24 cellular contexts compared by ENCODE assay signal in genomic region chr12:39406257-39406656, GRCh38. TPM values are rescaled to one million over a fixed set of nuclear protein-coding genes. Genes with fewer than 3 reads are reported as not detected.
DNase-seq lines count a peak whose midpoint lies in the region; ATAC-seq lines count a peak whose summit lies in the region.
"Had no signal": no experiment of that assay in that cellular context is flagged by ENCODE, and none has a peak within 500 bp of the region (broad histone marks: within the 10 kb centered on the region; RNA-seq: fewer than 3 reads in every experiment).

No MANE protein-coding gene starts in this region.

- no peaks in the 10 kb centered on the region for H3K27me3 Mint-ChIP-seq in activated CD8-positive, alpha-beta memory T cell treated with anti-CD3 and anti-CD28 coated beads, Interleukin-2, amount 10 ng/mL, durations not matched to agents 7 days and 5 days
- H3K27me3 Mint-ChIP-seq: activated naive CD4-positive, alpha-beta T cell treated with anti-CD3 and anti-CD28 coated beads, Interleukin-2, amount 10 ng/mL, durations not matched to agents 7 days and 5 days; B cell; T-cell had no signal

- DNase-seq in activated CD8-positive, alpha-beta memory T cell treated with anti-CD3 and anti-CD28 coated beads, Interleukin-2, amount 10 ng/mL, durations not matched to agents 7 days and 5 days: no peak
- DNase-seq in activated CD8-positive, alpha-beta memory T cell treated with anti-CD3 and anti-CD28 coated beads, Interleukin-2, amount 50 U/mL, for 4 hours: no peak
- DNase-seq in NCI-H446 treated with DMSO at 0.1 percent for 48 hours (lab: John Stamatoyannopoulos, UW): peak; percentile 60
- peak; percentile 32 for DNase-seq in cerebellar cortex (ENCODE audit: low spot score)
- peak; percentile 85 for DNase-seq in pons (ENCODE audit: low spot score)
- DNase-seq in COLO668 (lab: John Stamatoyannopoulos, UW; ENCODE audit: unreplicated experiment): no peak
- DNase-seq in activated naive CD4-positive, alpha-beta T cell treated with Interleukin-2 at 50 U/mL for 16 hours: no peak
- DNase-seq: activated CD4-positive, alpha-beta T cell treated with anti-CD3 and anti-CD28 coated beads for 1 hour; activated CD8-positive, alpha-beta T cell treated with anti-CD3 and anti-CD28 coated beads, Interleukin-2, amount 10 ng/mL, durations not matched to agents 7 days and 5 days; activated naive CD4-positive, alpha-beta T cell treated with anti-CD3 and anti-CD28 coated beads, Interleukin-2, amount 10 ng/mL, durations not matched to agents 7 days and 5 days; amniotic stem cell; CD8-positive, alpha-beta T cell; cortex of kidney; esophagus squamous epithelium; H7; left colon; mesendoderm; NCI-H1105; NCI-H2029 treated with DMSO at 0.1 percent for 48 hours; nucleus accumbens; stimulated activated naive CD4-positive, alpha-beta T cell treated with Interleukin-2 at 50 U/mL for 16 hours; T-cell had no signal

- peaks cover 30% of the 10 kb centered on the region for H3K4me1 Mint-ChIP-seq in activated CD8-positive, alpha-beta memory T cell treated with anti-CD3 and anti-CD28 coated beads, Interleukin-2, amount 10 ng/mL, durations not matched to agents 7 days and 5 days
- H3K4me1 Mint-ChIP-seq: B cell had no signal

- peak overlapping the region; percentile 13 for H3K4me3 Mint-ChIP-seq in activated CD8-positive, alpha-beta memory T cell treated with anti-CD3 and anti-CD28 coated beads, Interleukin-2, amount 10 ng/mL, durations not matched to agents 7 days and 5 days
- H3K4me3 Mint-ChIP-seq: activated CD8-positive, alpha-beta T cell treated with anti-CD3 and anti-CD28 coated beads, Interleukin-2, amount 10 ng/mL, durations not matched to agents 7 days and 5 days; activated naive CD4-positive, alpha-beta T cell treated with anti-CD3 and anti-CD28 coated beads, Interleukin-2, amount 10 ng/mL, durations not matched to agents 7 days and 5 days; B cell; CD8-positive, alpha-beta T cell; T-cell had no signal

- CTCF ChIA-PET in activated CD8-positive, alpha-beta memory T cell treated with anti-CD3 and anti-CD28 coated beads, Interleukin-2, amount 10 ng/mL, durations not matched to agents 7 days and 5 days (lab: Charles Lee): no interaction called here

- no peak for ATAC-seq in activated CD8-positive, alpha-beta memory T cell treated with anti-CD3 and anti-CD28 coated beads, Interleukin-2, amount 10 ng/mL, durations not matched to agents 7 days and 5 days
- no peak for ATAC-seq in HG03280 (IDR thresholded peaks at IDR 0.05; ENCODE audit: unreplicated experiment)
- ATAC-seq: activated CD8-positive, alpha-beta T cell treated with anti-CD3 and anti-CD28 coated beads, Interleukin-2, amount 10 ng/mL, durations not matched to agents 7 days and 5 days; CD8-positive, alpha-beta T cell; left colon; T-cell had no signal

- H3K9me3 Mint-ChIP-seq in activated CD8-positive, alpha-beta memory T cell treated with anti-CD3 and anti-CD28 coated beads, Interleukin-2, amount 10 ng/mL, durations not matched to agents 7 days and 5 days (ENCODE audit: low read depth): no peaks in the 10 kb centered on the region
- H3K9me3 Mint-ChIP-seq: activated naive CD4-positive, alpha-beta T cell treated with anti-CD3 and anti-CD28 coated beads, Interleukin-2, amount 10 ng/mL, durations not matched to agents 7 days and 5 days; CD8-positive, alpha-beta T cell; T-cell had no signal

- H3K27ac Mint-ChIP-seq in activated CD8-positive, alpha-beta memory T cell treated with anti-CD3 and anti-CD28 coated beads, Interleukin-2, amount 10 ng/mL, durations not matched to agents 7 days and 5 days: peak overlapping the region; percentile 70
- H3K27ac Mint-ChIP-seq: activated CD8-positive, alpha-beta T cell treated with anti-CD3 and anti-CD28 coated beads, Interleukin-2, amount 10 ng/mL, durations not matched to agents 7 days and 5 days; activated naive CD4-positive, alpha-beta T cell treated with anti-CD3 and anti-CD28 coated beads, Interleukin-2, amount 10 ng/mL, durations not matched to agents 7 days and 5 days; B cell; CD8-positive, alpha-beta T cell; T-cell had no signal

- H3K36me3 Mint-ChIP-seq in activated CD8-positive, alpha-beta memory T cell treated with anti-CD3 and anti-CD28 coated beads, Interleukin-2, amount 10 ng/mL, durations not matched to agents 7 days and 5 days: peaks cover 6% of the 10 kb centered on the region
- H3K36me3 Mint-ChIP-seq: activated naive CD4-positive, alpha-beta T cell treated with anti-CD3 and anti-CD28 coated beads, Interleukin-2, amount 10 ng/mL, durations not matched to agents 7 days and 5 days; CD8-positive, alpha-beta T cell had no signal

RNA-seq across cellular contexts. Expression of gene KIF21A, which starts 36.7 kb away (rescaled TPM):
- 10 to 100 TPM; 22.8 to 33.6 TPM for total RNA-seq in activated CD8-positive, alpha-beta memory T cell treated with anti-CD3 and anti-CD28 coated beads, Interleukin-2, amount 10 ng/mL, durations not matched to agents 7 days and 5 days

Comparison
In these comparisons a context has a peak if more than half of its experiments do, and no peak if none do; other contexts are left out.
1. DNase-seq: peak in NCI-H446 treated with DMSO at 0.1 percent for 48 hours (single experiment), cerebellar cortex (single experiment) and pons (single experiment); none in activated CD8-positive, alpha-beta memory T cell treated with anti-CD3 and anti-CD28 coated beads, Interleukin-2, amount 10 ng/mL, durations not matched to agents 7 days and 5 days (single experiment), activated CD8-positive, alpha-beta memory T cell treated with anti-CD3 and anti-CD28 coated beads, Interleukin-2, amount 50 U/mL, for 4 hours (single experiment), COLO668 (single experiment) and activated naive CD4-positive, alpha-beta T cell treated with Interleukin-2 at 50 U/mL for 16 hours (single experiment).